ENCODE assay signal across 11 cellular contexts in the genomic region with DNA sequence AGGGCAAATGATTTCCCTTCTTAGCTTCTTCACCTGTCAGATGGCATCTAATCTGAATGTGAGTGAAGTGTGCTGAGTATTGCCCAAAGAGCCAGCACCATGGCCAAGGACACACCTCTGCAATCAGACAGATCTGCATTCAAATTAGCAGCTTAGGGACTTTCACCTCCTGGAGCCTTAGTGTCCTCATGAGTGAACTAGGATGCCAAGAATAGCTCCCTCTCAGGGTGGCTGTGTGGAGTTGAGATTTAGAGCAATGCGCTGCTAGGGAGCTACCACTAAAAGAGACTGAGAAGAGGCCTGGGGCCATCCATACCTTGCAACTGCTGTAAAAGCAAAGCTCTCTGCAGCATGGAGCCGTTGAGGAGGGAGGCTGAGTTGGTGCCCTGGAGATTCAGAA. TPM values are rescaled to one million over a fixed set of nuclear protein-coding genes. Genes with fewer than 3 reads are reported as not detected.
A peak's percentile ranks its signal among the peaks of the same experiment; 100 is the strongest.
DNase-seq lines count a peak whose midpoint lies in the region; ATAC-seq and TF ChIP-seq lines count a peak whose summit lies in the region.
"Had no signal": no experiment of that assay in that cellular context is flagged by ENCODE, and none has a peak within 500 bp of the region (broad histone marks: within the 10 kb centered on the region; RNA-seq: fewer than 3 reads in every experiment).

No MANE protein-coding gene starts in this region.

- TF ChIP-seq CTCF in A673 (conservative IDR thresholded peaks at IDR 0.05; ENCODE audit: low read depth, low read length) (no peak), GM10266 (IDR thresholded peaks at IDR 0.05; ENCODE audit: control insufficient read depth, insufficient read depth, low read depth, missing control alignments) (no peak), prostate gland (IDR thresholded peaks at IDR 0.05) (no peak)

- H3K36me3 Mint-ChIP-seq in activated CD8-positive, alpha-beta T cell treated with anti-CD3 and anti-CD28 coated beads, Interleukin-2, amount 10 ng/mL, durations not matched to agents 7 days and 5 days (ENCODE audit: low read depth): peaks cover 25% of the 10 kb centered on the region
- peaks cover 0 to 26% (median 5%) of the 10 kb centered on the region in 3 donors for H3K36me3 Mint-ChIP-seq in immature natural killer cell

- TF ChIP-seq POLR2A in prostate gland (IDR thresholded peaks at IDR 0.05): no peak

- H3K36me3 ChIP-seq in A673 (ENCODE audit: insufficient read depth, low read length, poor library complexity, severe bottlenecking): peaks cover 31% of the 10 kb centered on the region
- H3K36me3 ChIP-seq in prostate gland: peaks cover 0 to 7% of the 10 kb centered on the region in 2 donors

- POLR2A ChIA-PET in A673 (lab: Charles Lee; ENCODE audit: low non-redundant PET): interaction anchor here (0.6 kb wide), 1 partner anchor 34 kb away, joined by 3 read pairs; no protein-coding TSS in a partner anchor
- POLR2A ChIA-PET in activated CD8-positive, alpha-beta T cell treated with anti-CD3 and anti-CD28 coated beads, Interleukin-2, amount 10 ng/mL, durations not matched to agents 7 days and 5 days (lab: Charles Lee): interaction anchor here (1.4 kb wide), 1 partner anchor 86 kb away, joined by 4 read pairs; the partner anchor contains the start of genes GOLGA2 and SWI5

- ATAC-seq in activated CD8-positive, alpha-beta T cell treated with anti-CD3 and anti-CD28 coated beads, Interleukin-2, amount 10 ng/mL, durations not matched to agents 7 days and 5 days: no peak
- no peak for ATAC-seq in GM21786 (IDR thresholded peaks at IDR 0.05; ENCODE audit: unreplicated experiment)
- ATAC-seq: right cardiac atrium had no signal

- peak overlapping the region; percentile 70 for H3K27ac Mint-ChIP-seq in activated CD8-positive, alpha-beta T cell treated with anti-CD3 and anti-CD28 coated beads, Interleukin-2, amount 10 ng/mL, durations not matched to agents 7 days and 5 days
- H3K27ac Mint-ChIP-seq in immature natural killer cell: peak overlapping the region; percentile 64 to 88 (median 78)

- no peaks in the 10 kb centered on the region for H3K9me3 Mint-ChIP-seq in activated CD8-positive, alpha-beta T cell treated with anti-CD3 and anti-CD28 coated beads, Interleukin-2, amount 10 ng/mL, durations not matched to agents 7 days and 5 days (ENCODE audit: insufficient read depth)
- no peaks in the 10 kb centered on the region for H3K9me3 Mint-ChIP-seq in immature natural killer cell

- intact Hi-C loops in A673 (cut with micrococcal nuclease; ENCODE audit: unreplicated experiment): no loop called here
- intact Hi-C loops in prostate gland (cut with DNase I): loop anchor here (10.0 kb wide), 1 partner anchor 85 kb away; the partner anchor contains the start of genes GOLGA2 and SWI5

- DNase-seq in A673 (ENCODE audit: low spot score) (no peak), GM10266 (ENCODE audit: extremely low spot score) (peak; percentile 47), immature natural killer cell (no peak), SW480 (ENCODE audit: low spot score) (no peak), prostate gland (ENCODE audit: low spot score) (no peak)
- DNase-seq in activated CD8-positive, alpha-beta T cell treated with anti-CD3 and anti-CD28 coated beads, Interleukin-2, amount 10 ng/mL, durations not matched to agents 7 days and 5 days: no peak
- DNase-seq in stimulated activated CD8-positive, alpha-beta memory T cell treated with anti-CD3 and anti-CD28 coated beads, Interleukin-4, amount 100 ng/mL, for 48 hours: no peak
- DNase-seq: GF-D8, NCI-H2171 treated with DMSO at 0.1 percent for 48 hours had no signal

- peak overlapping the region; percentile 94 for H3K4me3 Mint-ChIP-seq in activated CD8-positive, alpha-beta T cell treated with anti-CD3 and anti-CD28 coated beads, Interleukin-2, amount 10 ng/mL, durations not matched to agents 7 days and 5 days
- peak overlapping the region; percentile 76 to 93 (median 92) for H3K4me3 Mint-ChIP-seq in immature natural killer cell

- H3K9me3 ChIP-seq in A673 (ENCODE audit: low read depth, low read length, poor library complexity, severe bottlenecking) (no peaks in the 10 kb centered on the region), prostate gland (no peaks in the 10 kb centered on the region)

- peak overlapping the region; percentile 97 for H3K4me3 ChIP-seq in A673 (ENCODE audit: low read depth, low read length, poor library complexity, severe bottlenecking)
- H3K4me3 ChIP-seq in prostate gland: peak overlapping the region in 1 of 2 donors; percentile 97

- H3K4me1 ChIP-seq in A673 (ENCODE audit: insufficient read depth, low read length, poor library complexity, severe bottlenecking) (peaks cover 23% of the 10 kb centered on the region), prostate gland (replicated peaks) (peaks cover 11% of the 10 kb centered on the region)

- peaks cover 48% of the 10 kb centered on the region for H3K4me1 Mint-ChIP-seq in activated CD8-positive, alpha-beta T cell treated with anti-CD3 and anti-CD28 coated beads, Interleukin-2, amount 10 ng/mL, durations not matched to agents 7 days and 5 days (ENCODE audit: low read depth)
- H3K4me1 Mint-ChIP-seq in immature natural killer cell: peaks cover 26 to 36% of the 10 kb centered on the region in 2 donors

- no peaks in the 10 kb centered on the region for H3K27me3 Mint-ChIP-seq in activated CD8-positive, alpha-beta T cell treated with anti-CD3 and anti-CD28 coated beads, Interleukin-2, amount 10 ng/mL, durations not matched to agents 7 days and 5 days (ENCODE audit: low read depth)
- H3K27me3 Mint-ChIP-seq in immature natural killer cell (ENCODE audit: low read depth in 3 of 3): peaks cover 0 to 8% (median 5%) of the 10 kb centered on the region in 3 donors

- no peaks in the 10 kb centered on the region for H3K27me3 ChIP-seq in A673 (replicated peaks; ENCODE audit: insufficient read depth, low read depth, low read length, poor library complexity)
- no peaks in the 10 kb centered on the region for H3K27me3 ChIP-seq in prostate gland (replicated peaks; ENCODE audit: insufficient read depth)

- CTCF ChIA-PET in A673 (lab: Charles Lee): no interaction called here
- CTCF ChIA-PET in activated CD8-positive, alpha-beta T cell treated with anti-CD3 and anti-CD28 coated beads, Interleukin-2, amount 10 ng/mL, durations not matched to agents 7 days and 5 days (lab: Charles Lee): interaction anchor here (1.0 to 3.5 kb wide), 15 partner anchors 10 to 307 kb away, joined by 3 to 12 read pairs (median 4); no protein-coding TSS in a partner anchor

- no peak overlapping the region for H3K27ac ChIP-seq in A673 (ENCODE audit: low read depth, low read length, poor library complexity, severe bottlenecking)
- no peak overlapping the region for H3K27ac ChIP-seq in prostate gland

- WGBS in prostate gland: 44% methylated on average over 2 of the region's 2 CpGs

- TSS peak; percentile 21 for BruUV-seq in A673 (replicated peaks; lab: Mats Ljungman, UMichigan)

RNA-seq across cellular contexts. Expression of gene CIZ1, which starts 1.4 kb away (rescaled TPM):
- total RNA-seq in A673 (2021) (158 and 161 TPM in 2 replicates), prostate gland (10 to 100 TPM; 55.2 to 94.0 TPM)
- 100 to 1,000 TPM; 121 to 127 TPM for total RNA-seq in activated CD8-positive, alpha-beta T cell treated with anti-CD3 and anti-CD28 coated beads, Interleukin-2, amount 10 ng/mL, durations not matched to agents 7 days and 5 days
- 10 to 100 TPM in 1 of 3 donors, 1 to 10 TPM in 2; 4.4 to 36.4 (median 9.1) TPM for polyA plus RNA-seq in immature natural killer cell

RNA-seq across cellular contexts. Expression of gene DNM1, which starts 13.2 kb away (rescaled TPM):
- total RNA-seq in A673 (2021): 7.6 and 11.8 TPM in 2 replicates
- total RNA-seq in activated CD8-positive, alpha-beta T cell treated with anti-CD3 and anti-CD28 coated beads, Interleukin-2, amount 10 ng/mL, durations not matched to agents 7 days and 5 days: under 1 TPM; 0.21 to 0.29 TPM
- under 1 TPM in 2 of 3 donors, not detected in 1; 0.32 to 0.47 TPM for polyA plus RNA-seq in immature natural killer cell
- total RNA-seq in prostate gland: 1 to 10 TPM; 2.0 to 7.7 TPM

RNA-seq across cellular contexts. Expression of gene BBLN, which starts 29.9 kb away (rescaled TPM):
- total RNA-seq in A673 (2021) (41.9 and 50.2 TPM in 2 replicates), prostate gland (100 to 1,000 TPM; 333 to 437 TPM)
- 100 to 1,000 TPM in 1 of 2 experiments, 10 to 100 TPM in 1; 94.3 to 105 TPM for total RNA-seq in activated CD8-positive, alpha-beta T cell treated with anti-CD3 and anti-CD28 coated beads, Interleukin-2, amount 10 ng/mL, durations not matched to agents 7 days and 5 days
- polyA plus RNA-seq in immature natural killer cell: 100 to 1,000 TPM; 115 to 194 (median 182) TPM

RNA-seq across cellular contexts. Expression of gene LCN2, which starts 40.8 kb away (rescaled TPM):
- total RNA-seq in A673 (2021) (not detected in 2 replicates), prostate gland (10 to 100 TPM; 30.5 to 43.7 TPM)
- not detected for total RNA-seq in activated CD8-positive, alpha-beta T cell treated with anti-CD3 and anti-CD28 coated beads, Interleukin-2, amount 10 ng/mL, durations not matched to agents 7 days and 5 days
- polyA plus RNA-seq in immature natural killer cell: under 1 TPM in 2 of 3 donors, not detected in 1; 0.44 to 0.66 TPM
- total RNA-seq: right cardiac atrium had no signal
